ENCODE assay signal across 8 cellular contexts in genomic region chr1:27367160-27367650, GRCh38. TPM values are rescaled to one million over a fixed set of nuclear protein-coding genes. Genes with fewer than 3 reads are reported as not detected.
A peak's percentile ranks its signal among the peaks of the same experiment; 100 is the strongest.
DNase-seq lines count a peak whose midpoint lies in the region; ATAC-seq and TF ChIP-seq lines count a peak whose summit lies in the region.

No MANE protein-coding gene starts in this region.

- DNase-seq in fibroblast of the aortic adventitia (ENCODE audit: low read depth), result no peak
- DNase-seq in KBM-7, result no peak
- no peak for DNase-seq in NCI-H1048 (lab: John Stamatoyannopoulos, UW)
- no peak for DNase-seq in DMS53 treated with DMSO at 0.1 percent for 48 hours (lab: John Stamatoyannopoulos, UW; ENCODE audit: unreplicated experiment)

- H3K4me1 ChIP-seq in ES-I3 (ENCODE audit: insufficient read depth, low read length), result peaks cover 16% of the 10 kb centered on the region
- H3K4me1 ChIP-seq in rectal smooth muscle tissue (ENCODE audit: control insufficient read depth, insufficient read depth, low read length), result peaks cover 12% of the 10 kb centered on the region

- H3K27me3 ChIP-seq in rectal smooth muscle tissue (ENCODE audit: control insufficient read depth, insufficient read depth, low read length), result no peaks in the 10 kb centered on the region

- H3K4me3 ChIP-seq in WI38 (ENCODE audit: low read depth, low read length) (peak overlapping the region; percentile 61), fibroblast of the aortic adventitia (ENCODE audit: low read depth, low read length) (peak overlapping the region; percentile 81), rectal smooth muscle tissue (ENCODE audit: low read length) (peak overlapping the region; percentile 60)

- TF ChIP-seq CTCF in WI38 (IDR thresholded peaks at IDR 0.05; ENCODE audit: low read depth, low read length), result no peak
- TF ChIP-seq CTCF in fibroblast of the aortic adventitia (IDR thresholded peaks at IDR 0.05; ENCODE audit: insufficient read depth, low read length), result no peak

- no peaks in the 10 kb centered on the region for H3K9me3 ChIP-seq in ES-I3 (ENCODE audit: control insufficient read depth, insufficient read depth, low read length)

- peak overlapping the region; percentile 67 for H3K9ac ChIP-seq in ES-I3 (ENCODE audit: low read depth, low read length)
- peak overlapping the region; percentile 32 for H3K9ac ChIP-seq in rectal smooth muscle tissue (ENCODE audit: low read length)

- no peak for ATAC-seq in HG03442 (IDR thresholded peaks at IDR 0.05; ENCODE audit: unreplicated experiment)

- peak overlapping the region; percentile 92 for H3K27ac ChIP-seq in rectal smooth muscle tissue (ENCODE audit: low read depth, low read length)

- in situ Hi-C loops in KBM-7 (cut with MboI; ENCODE audit: low pct_unique_long_range_greater_than_20kb, low sequenced_read_pairs), result no loop called here

- no peaks in the 10 kb centered on the region for H3K36me3 ChIP-seq in ES-I3 (ENCODE audit: insufficient read depth, low read length)
- H3K36me3 ChIP-seq in rectal smooth muscle tissue (ENCODE audit: control insufficient read depth, insufficient read depth, low read length), result peaks cover 3% of the 10 kb centered on the region

RNA-seq across cellular contexts. Expression of gene MAP3K6, which starts 0.4 kb away (rescaled TPM):
- total RNA-seq in fibroblast of the aortic adventitia (ENCODE audit: low replicate concordance), result 13.0 and 18.2 TPM in 2 replicates

RNA-seq across cellular contexts. Expression of gene FCN3, which starts 7.4 kb away (rescaled TPM):
- not detected in 2 replicates for total RNA-seq in fibroblast of the aortic adventitia (ENCODE audit: low replicate concordance)

RNA-seq across cellular contexts. Expression of gene CD164L2, which starts 15.9 kb away (rescaled TPM):
- not detected in 2 replicates for total RNA-seq in fibroblast of the aortic adventitia (ENCODE audit: low replicate concordance)

RNA-seq across cellular contexts. Expression of gene GPR3, which starts 25.2 kb away (rescaled TPM):
- total RNA-seq in fibroblast of the aortic adventitia (ENCODE audit: low replicate concordance), result 0.99 TPM in 1 of 2 replicates, not detected in the other

RNA-seq across cellular contexts. Expression of gene SYTL1, which starts 25.4 kb away (rescaled TPM):
- 0.09 TPM in 1 of 2 replicates, not detected in the other for total RNA-seq in fibroblast of the aortic adventitia (ENCODE audit: low replicate concordance)
